Comparison of ENCODE assay signal across 27 cellular contexts in genomic region chr12:58252914-58253313, GRCh38.
"Had no signal": no experiment of that assay in that cellular context is flagged by ENCODE, and none has a peak within 500 bp of the region (broad histone marks: within the 10 kb centered on the region; RNA-seq: fewer than 3 reads in every experiment).

No MANE protein-coding gene starts in this region.

- H3K4me1 ChIP-seq: left lung, lower lobe of right lung, testis, transverse colon had no signal

- H3K4me3 ChIP-seq: heart right ventricle, left lung, lower lobe of right lung, neural progenitor cell, right atrium auricular region, testis, transverse colon had no signal

- FAIRE-seq: astrocyte, endometrium had no signal

- ATAC-seq: activated CD8-positive, alpha-beta T cell treated with anti-CD3 and anti-CD28 coated beads for 36 hours; activated T-cell treated with anti-CD3 and anti-CD28 coated beads, Interleukin-2, amount 50 U/mL, for 4 hours; activated T-helper 17 cell treated with anti-CD3 and anti-CD28 coated beads, Interleukin-2, amount 50 U/mL, for 72 hours; heart right ventricle; left lung; lower lobe of right lung; natural killer cell had no signal

- H3K27ac ChIP-seq: brain microvascular endothelial cell, heart right ventricle, left lung, lower lobe of right lung, neural progenitor cell, right atrium auricular region, testis, transverse colon had no signal

- DNase-seq: activated B cell treated with CpG ODN at 0.5 μM for 24 hours; activated CD4-positive, alpha-beta T cell treated with anti-CD3 and anti-CD28 coated beads, Interleukin-2, amount 50 U/mL, for 1 hour; activated CD8-positive, alpha-beta T cell treated with anti-CD3 and anti-CD28 coated beads for 36 hours; activated gamma-delta T cell treated with Interleukin-2 at 50 U/mL for 16 hours; activated naive CD4-positive, alpha-beta T cell treated with anti-CD3 and anti-CD28 coated beads, Interleukin-2, amount 50 U/mL, for 16 hours; activated T-cell treated with anti-CD3 and anti-CD28 coated beads, Interleukin-2, amount 50 U/mL, for 4 hours; amniotic stem cell; brain microvascular endothelial cell; central memory CD4-positive, alpha-beta T cell; effector CD8-positive, alpha-beta T cell; erythroblast; heart right ventricle; kidney glomerular epithelial cell; left lung; lower lobe of right lung; mesendoderm; natural killer cell; occipital lobe; stimulated activated naive CD4-positive, alpha-beta T cell treated with Interleukin-2 at 50 U/mL for 16 hours; T-helper 2 cell; testis; transverse colon had no signal

- H3K27me3 ChIP-seq: brain microvascular endothelial cell, heart right ventricle, left lung, neural progenitor cell, right atrium auricular region, testis, transverse colon had no signal

- H3K36me3 ChIP-seq: brain microvascular endothelial cell, heart right ventricle, left lung, lower lobe of right lung, neural progenitor cell, right atrium auricular region, transverse colon had no signal
